In genomic region chr10:132331956-132332749, GRCh38 we compare ENCODE assay signal across 8 cellular contexts. TPM values are rescaled to one million over a fixed set of nuclear protein-coding genes. Genes with fewer than 3 reads are reported as not detected.
DNase-seq lines count a peak whose midpoint lies in the region; ATAC-seq and TF ChIP-seq lines count a peak whose summit lies in the region.

LRRC27 (plus strand) TSS chr10:132332193; CDS start chr10:132333525, 1,332 bp downstream.

- H2BK15ac ChIP-seq in IMR-90 (ENCODE audit: low read depth, low read length): no peak within 1 kb of the TSS

- POLR2A ChIA-PET in IMR-90 (lab: Charles Lee; ENCODE audit: unreplicated experiment): no interaction called here

- CTCF ChIA-PET in IMR-90 (lab: Yijun Ruan, JAX): no interaction called here

- H3K9me3 ChIP-seq in IMR-90 (ENCODE audit: control insufficient read depth, insufficient read depth, low read length): no peaks in the 10 kb centered on the region
- H3K9me3 ChIP-seq in OCI-LY3 (ENCODE audit: insufficient read depth, low read length): no peaks in the 10 kb centered on the region
- no peaks in the 10 kb centered on the region for H3K9me3 ChIP-seq in mucosa of descending colon

- H4K20me1 ChIP-seq in IMR-90 (ENCODE audit: insufficient read depth, low read length) (0 out of 2 replicates have a peak, but pooled peaks cover 3% of the 10 kb centered on the region), OCI-LY3 (ENCODE audit: insufficient read depth, low read length) (0 out of 2 replicates have a peak, but pooled peaks cover 8% of the 10 kb centered on the region)

- peaks cover 12 to 44% of the 10 kb centered on the region in 2 experiments for H3K79me1 ChIP-seq in IMR-90 (ENCODE audit: low read depth in 1 of 2, low read length in 2 of 2)

- peak within 1 kb of the TSS; percentile 98 for H2AK5ac ChIP-seq in IMR-90 (ENCODE audit: low read depth, low read length)

- H3K4me2 ChIP-seq in IMR-90 (ENCODE audit: low read depth, low read length): peak within 1 kb of the TSS; percentile 96
- peak within 1 kb of the TSS; percentile 97 for H3K4me2 ChIP-seq in OCI-LY3 (ENCODE audit: low read length)

- dilution Hi-C loops in IMR-90 (cut with HindIII; ENCODE audit: low sequenced_read_pairs, unreplicated experiment): loop anchor here (25.0 kb wide), 1 partner anchor 95 kb away; no protein-coding TSS in a partner anchor

- H4K91ac ChIP-seq in IMR-90 (ENCODE audit: insufficient read depth, low read depth, low read length): peak within 1 kb of the TSS; percentile 90

- ATAC-seq in GM21576 (IDR thresholded peaks at IDR 0.05; ENCODE audit: unreplicated experiment): peak; percentile 62
- peak; percentile 96 for ATAC-seq in IMR-90 (ENCODE audit: low read depth)
- ATAC-seq in mucosa of descending colon: peak; percentile 95

- H3K23ac ChIP-seq in IMR-90 (ENCODE audit: low read depth, low read length): peak within 1 kb of the TSS; percentile 93

- H2AFZ ChIP-seq in IMR-90 (replicated peaks; ENCODE audit: low read length, poor library complexity) (peak within 1 kb of the TSS; percentile 99), OCI-LY3 (ENCODE audit: low read depth, low read length) (peak within 1 kb of the TSS; percentile 74)

- intact Hi-C loops in IMR-90 (cut with micrococcal nuclease): no loop called here
- intact Hi-C loops in mucosa of descending colon (cut with DNase I, micrococcal nuclease): no loop called here

- H3K56ac ChIP-seq in IMR-90 (ENCODE audit: extremely low read depth, insufficient read depth, low read length): peak within 1 kb of the TSS; percentile 90

- H3K27ac ChIP-seq in IMR-90 (ENCODE audit: insufficient read depth, low read length): peak within 1 kb of the TSS; percentile 93
- peak within 1 kb of the TSS; percentile 82 for H3K27ac ChIP-seq in OCI-LY3 (ENCODE audit: low read length)
- H3K27ac ChIP-seq in epithelial cell of prostate: peak within 1 kb of the TSS; percentile 31

- H3K4me1 ChIP-seq in IMR-90 (ENCODE audit: control insufficient read depth, insufficient read depth, low read length): peaks cover 6% of the 10 kb centered on the region
- peaks cover 18% of the 10 kb centered on the region for H3K4me1 ChIP-seq in OCI-LY3 (ENCODE audit: low read length)
- peaks cover 10% of the 10 kb centered on the region for H3K4me1 ChIP-seq in mucosa of descending colon (ENCODE audit: low read depth)

- TF ChIP-seq RAD21 in IMR-90 (IDR thresholded peaks at IDR 0.05; ENCODE audit: low read length): no peak

- H3K4me3 ChIP-seq in IMR-90 (ENCODE audit: insufficient read depth, low read depth, low read length) (peak within 1 kb of the TSS; percentile 97), OCI-LY3 (ENCODE audit: low read length) (peak within 1 kb of the TSS; percentile 100), mucosa of descending colon (peak within 1 kb of the TSS; percentile 41)

- 1% methylated on average over 25 of the region's 71 CpGs; no CpG with 5 or more reads in 1 of the 2 experiments for WGBS in IMR-90 (ENCODE audit: extremely low coverage in 2 of 2, insufficient read length in 1 of 2), 2 experiments

- in situ Hi-C loops in IMR-90 (cut with MboI; ENCODE audit: low sequenced_read_pairs): no loop called here

- H3K9me1 ChIP-seq in IMR-90 (ENCODE audit: insufficient read depth, low read length): peaks cover 3% of the 10 kb centered on the region; the same call in 1 of the 2 replicates

- H3K18ac ChIP-seq in IMR-90 (ENCODE audit: low read depth, low read length): peak within 1 kb of the TSS; percentile 72

- no peak for TF ChIP-seq CTCF in IMR-90 (conservative IDR thresholded peaks at IDR 0.05; ENCODE audit: low read depth, low read length)
- no peak for TF ChIP-seq CTCF in OCI-LY3 (IDR thresholded peaks at IDR 0.05; ENCODE audit: low read depth, low read length)
- TF ChIP-seq CTCF in mucosa of descending colon (IDR thresholded peaks at IDR 0.05): no peak

- H4K5ac ChIP-seq in IMR-90 (ENCODE audit: low read depth, low read length): peak within 1 kb of the TSS; percentile 75

- peak; percentile 94 for DNase-seq in DMS114 treated with DMSO at 0.1 percent for 48 hours (lab: John Stamatoyannopoulos, UW; ENCODE audit: unreplicated experiment)
- peak; percentile 96 for DNase-seq in IMR-90
- peak; percentile 100 for DNase-seq in activated T-cell treated with anti-CD3 and anti-CD28 coated beads for 4 hours
- DNase-seq in epithelial cell of prostate (ENCODE audit: low read depth, low spot score): peak; percentile 80
- peak; percentile 99 to 100 (median 100) for DNase-seq in mucosa of descending colon
- peak; percentile 97 to 99 for DNase-seq in stimulated activated CD8-positive, alpha-beta memory T cell treated with anti-CD3 and anti-CD28 coated beads, Interleukin-2, amount 100 ng/mL, for 48 hours (ENCODE audit: low read depth in 2 of 2)

- H3K9ac ChIP-seq in IMR-90 (ENCODE audit: low read depth, low read length): peak within 1 kb of the TSS; percentile 97
- H3K9ac ChIP-seq in OCI-LY3 (ENCODE audit: low read length): peak within 1 kb of the TSS; percentile 91

- peak within 1 kb of the TSS; percentile 82 for H2BK120ac ChIP-seq in IMR-90 (ENCODE audit: low read depth, low read length)

- H3K4ac ChIP-seq in IMR-90 (ENCODE audit: low read depth, low read length): peak within 1 kb of the TSS; percentile 100

- peaks cover 30% of the 10 kb centered on the region for H3K79me2 ChIP-seq in OCI-LY3 (ENCODE audit: low read length)

- H3K27me3 ChIP-seq in IMR-90 (ENCODE audit: control insufficient read depth, insufficient read depth, low read length) (no peaks in the 10 kb centered on the region), OCI-LY3 (ENCODE audit: low read depth, low read length) (no peaks in the 10 kb centered on the region)

- H2BK20ac ChIP-seq in IMR-90 (ENCODE audit: low read depth, low read length): peak within 1 kb of the TSS; percentile 40; the same call in 1 of the 2 replicates

- peak within 1 kb of the TSS; percentile 92 for H2BK5ac ChIP-seq in IMR-90 (ENCODE audit: low read depth, low read length, poor library complexity, severe bottlenecking)

- peak within 1 kb of the TSS; percentile 100 for H2AK9ac ChIP-seq in IMR-90 (replicated peaks; ENCODE audit: low read depth, low read length, poor library complexity)

- H4K8ac ChIP-seq in IMR-90 (ENCODE audit: low read depth in 2 of 2, low read length in 2 of 2): peak within 1 kb of the TSS; percentile 80 to 96

- no peak for TF ChIP-seq POLR2A in IMR-90 (IDR thresholded peaks at IDR 0.05; ENCODE audit: low read depth, low read length)

- no TSS peak for BruUV-seq in IMR-90 (replicated peaks; lab: Mats Ljungman, UMichigan)

- peak within 1 kb of the TSS; percentile 100 for H3K14ac ChIP-seq in IMR-90 (replicated peaks; ENCODE audit: low read depth, low read length)

- H3K36me3 ChIP-seq in IMR-90 (ENCODE audit: control insufficient read depth, insufficient read depth, low read length): peaks cover 7% of the 10 kb centered on the region; the same call in 1 of the 2 replicates
- peaks cover 12% of the 10 kb centered on the region for H3K36me3 ChIP-seq in OCI-LY3 (replicated peaks; ENCODE audit: low read depth, low read length)
- no peaks in the 10 kb centered on the region for H3K36me3 ChIP-seq in mucosa of descending colon (ENCODE audit: low read depth)

TF ChIP-seq in IMR-90, 13 proteins besides CTCF, POLR2A, EP300 and RAD21:
- no peak for TF ChIP-seq RFX5 (IDR thresholded peaks at IDR 0.05; ENCODE audit: low read depth, low read length)
- no peak for TF ChIP-seq CHD1 (IDR thresholded peaks at IDR 0.05; ENCODE audit: low read depth, low read length)
- no peak for TF ChIP-seq RCOR1 (IDR thresholded peaks at IDR 0.05; ENCODE audit: insufficient replicate concordance, low read length)
- peak; percentile 90; the same call in 1 of the 2 replicates for TF ChIP-seq MAZ (IDR thresholded peaks at IDR 0.05; ENCODE audit: borderline replicate concordance, low read depth, low read length)
- TF ChIP-seq MXI1 (IDR thresholded peaks at IDR 0.05; ENCODE audit: borderline replicate concordance, low read depth, low read length): peak; percentile 89
- TF ChIP-seq CEBPB (IDR thresholded peaks at IDR 0.05; ENCODE audit: low read depth, low read length): no peak
- no peak for TF ChIP-seq NFE2L2 (IDR thresholded peaks at IDR 0.05; ENCODE audit: low read depth, low read length)
- TF ChIP-seq FOS (IDR thresholded peaks at IDR 0.05; ENCODE audit: low read depth, low read length): no peak
- no peak for TF ChIP-seq ELK1 (IDR thresholded peaks at IDR 0.05; ENCODE audit: borderline replicate concordance, low read depth, low read length)
- TF ChIP-seq SMC3 (IDR thresholded peaks at IDR 0.05; ENCODE audit: low read depth, low read length): no peak
- TF ChIP-seq MAFK (IDR thresholded peaks at IDR 0.05; ENCODE audit: low read depth, low read length): no peak
- peak; percentile 64 for TF ChIP-seq BHLHE40 (IDR thresholded peaks at IDR 0.05; ENCODE audit: low read depth, low read length)

RNA-seq across cellular contexts. Expression of gene LRRC27, which starts in this region (rescaled TPM):
- 3.6 and 3.8 TPM in 2 replicates for total RNA-seq in IMR-90 (2012; rRNA removed)
- polyA plus RNA-seq in IMR-90 (2012; rRNA removed): 5.0 and 5.3 TPM in 2 replicates
- 2.7 and 5.5 TPM in 2 replicates for polyA plus RNA-seq in IMR-90 (2012; cell fraction: cytosol; rRNA removed)
- 30.8 and 31.9 TPM in 2 replicates for polyA plus RNA-seq in IMR-90 (2012; cell fraction: nucleus; rRNA removed; ENCODE audit: low replicate concordance)
- 10 to 100 TPM in 2 of 3 donors, 1 to 10 TPM in 1; 6.9 to 12.2 (median 11.1) TPM for total RNA-seq in mucosa of descending colon

Comparison
In these comparisons a context has a peak if more than half of its experiments do, and no peak if none do; other contexts are left out.
1. Peak in every context shown above with its lines: DNase-seq, ATAC-seq, H3K4me3 ChIP-seq and H3K27ac ChIP-seq.
2. H3K27ac ChIP-seq: peak in every context shown above with its lines; median percentile 93 in IMR-90; 82 in OCI-LY3; 31 in epithelial cell of prostate.
3. H3K4me3 ChIP-seq: peak in every context shown above with its lines; median percentile 100 in OCI-LY3; 97 in IMR-90; 41 in mucosa of descending colon.